10 cellular contexts compared by ENCODE assay signal in genomic region chr2:30272761-30273573, GRCh38. TPM values are rescaled to one million over a fixed set of nuclear protein-coding genes. Genes with fewer than 3 reads are reported as not detected.
A peak's percentile ranks its signal among the peaks of the same experiment; 100 is the strongest.
DNase-seq lines count a peak whose midpoint lies in the region; ATAC-seq, FAIRE-seq and TF ChIP-seq lines count a peak whose summit lies in the region.
"Had no signal": no experiment of that assay in that cellular context is flagged by ENCODE, and none has a peak within 500 bp of the region (broad histone marks: within the 10 kb centered on the region; RNA-seq: fewer than 3 reads in every experiment).

No MANE protein-coding gene starts in this region.

- DNase-seq in stimulated activated CD4-positive, alpha-beta T cell treated with anti-CD3 and anti-CD28 coated beads, Interleukin-12 subunit alpha, Interleukin-12 subunit beta, amount 100 ng/mL, for 4 hours = peak; percentile 28
- DNase-seq in stimulated activated CD4-positive, alpha-beta T cell treated with anti-CD3 and anti-CD28 coated beads, Interleukin-4, amount 100 ng/mL, for 1 hour = no peak
- DNase-seq in activated naive CD4-positive, alpha-beta T cell treated with anti-CD3 and anti-CD28 coated beads, Interleukin-2, amount 50 U/mL, for 72 hours (ENCODE audit: low spot score in 2 of 2) = peak in 1 of 2 donors; percentile 41
- DNase-seq in islet precursor cell = peak; percentile 71
- DNase-seq in urothelium cell line (ENCODE audit: low spot score) = peak; percentile 75
- DNase-seq in WERI-Rb-1 = no peak
- DNase-seq in colonic mucosa = no peak
- DNase-seq: DND-41, nucleus accumbens had no signal

- intact Hi-C loops in colonic mucosa (cut with DNase I) = no loop called here

- FAIRE-seq in urothelium cell line (lab: Jason Lieb, UNC) = peak; percentile 81

- H3K36me3 ChIP-seq in WERI-Rb-1 (no peaks in the 10 kb centered on the region), colonic mucosa (no peaks in the 10 kb centered on the region)

- H3K27ac Mint-ChIP-seq in activated naive CD4-positive, alpha-beta T cell treated with anti-CD3 and anti-CD28 coated beads, Interleukin-2, amount 50 U/mL, for 72 hours = peak overlapping the region; percentile 42 to 90

- no peak overlapping the region for H3K27ac ChIP-seq in WERI-Rb-1
- no peak overlapping the region for H3K27ac ChIP-seq in colonic mucosa

- no peak overlapping the region for H3K4me3 ChIP-seq in WERI-Rb-1 (ENCODE audit: low read depth, low read length)
- no peak overlapping the region for H3K4me3 ChIP-seq in colonic mucosa

- TF ChIP-seq CTCF in WERI-Rb-1 (IDR thresholded peaks at IDR 0.05; ENCODE audit: low read depth, low read length) = no peak
- no peak for TF ChIP-seq CTCF in colonic mucosa (IDR thresholded peaks at IDR 0.05)

- ATAC-seq in activated naive CD4-positive, alpha-beta T cell treated with anti-CD3 and anti-CD28 coated beads, Interleukin-2, amount 50 U/mL, for 72 hours = peak; percentile 48 to 78
- ATAC-seq in GM21381 (IDR thresholded peaks at IDR 0.05; ENCODE audit: unreplicated experiment) = no peak

- H3K9me3 ChIP-seq in WERI-Rb-1 (ENCODE audit: severe bottlenecking) (no peaks in the 10 kb centered on the region), colonic mucosa (no peaks in the 10 kb centered on the region)

- H3K27me3 ChIP-seq in WERI-Rb-1 (ENCODE audit: insufficient read depth, low read depth, severe bottlenecking) (no peaks in the 10 kb centered on the region), colonic mucosa (no peaks in the 10 kb centered on the region)

- H3K9ac ChIP-seq in colonic mucosa (ENCODE audit: low read depth in 2 of 2, low read length in 2 of 2) = no peak overlapping the region

- H3K9me3 Mint-ChIP-seq in activated naive CD4-positive, alpha-beta T cell treated with anti-CD3 and anti-CD28 coated beads, Interleukin-2, amount 50 U/mL, for 72 hours = peaks cover 0 to 8% of the 10 kb centered on the region in 2 donors

- H3K36me3 Mint-ChIP-seq in activated naive CD4-positive, alpha-beta T cell treated with anti-CD3 and anti-CD28 coated beads, Interleukin-2, amount 50 U/mL, for 72 hours = peaks cover 0 to 29% of the 10 kb centered on the region in 2 donors

- H3K4me1 ChIP-seq in colonic mucosa = no peaks in the 10 kb centered on the region

RNA-seq across cellular contexts. Expression of gene LBH, which starts 41.6 kb away (rescaled TPM):
- 10 to 100 TPM; 67.0 to 88.2 TPM for total RNA-seq in activated naive CD4-positive, alpha-beta T cell treated with anti-CD3 and anti-CD28 coated beads, Interleukin-2, amount 50 U/mL, for 72 hours
- total RNA-seq in colonic mucosa = 10 to 100 TPM in 1 of 2 donors, 1 to 10 TPM in 1; 8.7 to 16.1 TPM

Comparison
In these comparisons a context has a peak if more than half of its experiments do, and no peak if none do; other contexts are left out.
1. DNase-seq: peak in stimulated activated CD4-positive, alpha-beta T cell treated with anti-CD3 and anti-CD28 coated beads, Interleukin-12 subunit alpha, Interleukin-12 subunit beta, amount 100 ng/mL, for 4 hours (single experiment), islet precursor cell (single experiment) and urothelium cell line (single experiment); none in stimulated activated CD4-positive, alpha-beta T cell treated with anti-CD3 and anti-CD28 coated beads, Interleukin-4, amount 100 ng/mL, for 1 hour (single experiment), WERI-Rb-1 (single experiment) and colonic mucosa (single experiment).